In genomic region chr9:73565026-73565425, GRCh38 we compare ENCODE assay signal across 21 cellular contexts.
"Had no signal": no experiment of that assay in that cellular context is flagged by ENCODE, and none has a peak within 500 bp of the region (broad histone marks: within the 10 kb centered on the region; RNA-seq: fewer than 3 reads in every experiment).

No MANE protein-coding gene starts in this region.

- ATAC-seq: gastroesophageal sphincter; heart right ventricle; mucosa of descending colon; naive thymus-derived CD4-positive, alpha-beta T cell; right cardiac atrium had no signal

- H3K27ac Mint-ChIP-seq: activated CD4-positive, alpha-beta memory T cell treated with anti-CD3 and anti-CD28 coated beads, Interleukin-2, amount 10 ng/mL, durations not matched to agents 7 days and 5 days; activated naive CD4-positive, alpha-beta T cell treated with anti-CD3 and anti-CD28 coated beads, Interleukin-2, amount 50 U/mL, for 24 hours; activated T-cell treated with anti-CD3 and anti-CD28 coated beads, Interleukin-2, amount 50 U/mL, for 24 hours; dendritic cell treated with granulocyte-macrophage colony-stimulating factor and Interleukin-4, amounts not matched to agents 40 ng/mL and 50 ng/mL, for 4 days; naive thymus-derived CD4-positive, alpha-beta T cell had no signal

- H3K27me3 Mint-ChIP-seq: activated CD4-positive, alpha-beta memory T cell treated with anti-CD3 and anti-CD28 coated beads, Interleukin-2, amount 10 ng/mL, durations not matched to agents 7 days and 5 days; activated naive CD4-positive, alpha-beta T cell treated with anti-CD3 and anti-CD28 coated beads, Interleukin-2, amount 50 U/mL, for 24 hours; activated T-cell treated with anti-CD3 and anti-CD28 coated beads, Interleukin-2, amount 50 U/mL, for 24 hours; dendritic cell treated with granulocyte-macrophage colony-stimulating factor and Interleukin-4, amounts not matched to agents 40 ng/mL and 50 ng/mL, for 4 days; naive thymus-derived CD4-positive, alpha-beta T cell had no signal

- H3K4me3 Mint-ChIP-seq: activated CD4-positive, alpha-beta memory T cell treated with anti-CD3 and anti-CD28 coated beads, Interleukin-2, amount 10 ng/mL, durations not matched to agents 7 days and 5 days; activated naive CD4-positive, alpha-beta T cell treated with anti-CD3 and anti-CD28 coated beads, Interleukin-2, amount 50 U/mL, for 24 hours; activated T-cell treated with anti-CD3 and anti-CD28 coated beads, Interleukin-2, amount 50 U/mL, for 24 hours; dendritic cell treated with granulocyte-macrophage colony-stimulating factor and Interleukin-4, amounts not matched to agents 40 ng/mL and 50 ng/mL, for 4 days; naive thymus-derived CD4-positive, alpha-beta T cell had no signal

- H3K36me3 Mint-ChIP-seq: activated naive CD4-positive, alpha-beta T cell treated with anti-CD3 and anti-CD28 coated beads, Interleukin-2, amount 50 U/mL, for 24 hours; naive thymus-derived CD4-positive, alpha-beta T cell had no signal

- DNase-seq: activated CD4-positive, alpha-beta memory T cell treated with anti-CD3 and anti-CD28 coated beads, Interleukin-2, amount 10 ng/mL, durations not matched to agents 7 days and 5 days; activated effector memory CD4-positive, alpha-beta T cell treated with Interleukin-2 at 50 U/mL for 16 hours; activated T-cell treated with anti-CD3 and anti-CD28 coated beads, Interleukin-2, amount 50 U/mL, for 24 hours; adrenal gland; cerebellar nuclear complex; effector memory CD4-positive, alpha-beta T cell; heart right ventricle; islet precursor cell; mucosa of descending colon; naive thymus-derived CD4-positive, alpha-beta T cell; nucleus accumbens; right cardiac atrium; stimulated activated CD4-positive, alpha-beta T cell treated with anti-CD3 and anti-CD28 coated beads, Interleukin-4, amount 100 ng/mL, for 4 hours; stimulated activated CD8-positive, alpha-beta memory T cell treated with anti-CD3 and anti-CD28 coated beads, Interleukin-4, amount 100 ng/mL, for 48 hours; stimulated activated naive CD4-positive, alpha-beta T cell treated with Interleukin-2 at 50 U/mL for 16 hours; T-helper 1 cell; transverse colon; WERI-Rb-1 had no signal

- H3K9me3 Mint-ChIP-seq: activated CD4-positive, alpha-beta memory T cell treated with anti-CD3 and anti-CD28 coated beads, Interleukin-2, amount 10 ng/mL, durations not matched to agents 7 days and 5 days; dendritic cell treated with granulocyte-macrophage colony-stimulating factor and Interleukin-4, amounts not matched to agents 40 ng/mL and 50 ng/mL, for 4 days had no signal

- H3K4me1 Mint-ChIP-seq: activated CD4-positive, alpha-beta memory T cell treated with anti-CD3 and anti-CD28 coated beads, Interleukin-2, amount 10 ng/mL, durations not matched to agents 7 days and 5 days; activated naive CD4-positive, alpha-beta T cell treated with anti-CD3 and anti-CD28 coated beads, Interleukin-2, amount 50 U/mL, for 24 hours; naive thymus-derived CD4-positive, alpha-beta T cell had no signal
